ENCODE assay signal across 8 cellular contexts in genomic region chr20:651713-652610, GRCh38. TPM values are rescaled to one million over a fixed set of nuclear protein-coding genes. Genes with fewer than 3 reads are reported as not detected.
DNase-seq lines count a peak whose midpoint lies in the region; ATAC-seq, FAIRE-seq and TF ChIP-seq lines count a peak whose summit lies in the region.

No MANE protein-coding gene starts in this region.

- peaks cover 61% of the 10 kb centered on the region for H3K79me2 ChIP-seq in osteoblast (ENCODE audit: insufficient read depth, low read length)

- no peaks in the 10 kb centered on the region for H3K9me3 ChIP-seq in SK-N-MC (ENCODE audit: low read depth, low read length)
- no peaks in the 10 kb centered on the region for H3K9me3 ChIP-seq in osteoblast (ENCODE audit: low read depth, low read length)

- ATAC-seq in HG03354 (IDR thresholded peaks at IDR 0.05; ENCODE audit: poor library complexity, severe bottlenecking, unreplicated experiment) (no peak), GM21381 (IDR thresholded peaks at IDR 0.05; ENCODE audit: unreplicated experiment) (no peak)

- H3K27me3 ChIP-seq in osteoblast (ENCODE audit: insufficient read depth, low read length), result no peaks in the 10 kb centered on the region

- peak overlapping the region; percentile 91 for H3K4me2 ChIP-seq in osteoblast (ENCODE audit: insufficient read depth, low read length)

- H3K36me3 ChIP-seq in SK-N-MC (ENCODE audit: insufficient read depth, low read length), result peaks cover 13% of the 10 kb centered on the region
- peaks cover 35% of the 10 kb centered on the region for H3K36me3 ChIP-seq in osteoblast (ENCODE audit: insufficient read depth, low read length)

- TF ChIP-seq CTCF in osteoblast (IDR thresholded peaks at IDR 0.05; ENCODE audit: extremely low read depth, low read depth, low read length), result no peak

- no peak for DNase-seq in GM12892 (ENCODE audit: insufficient read length)
- DNase-seq in SK-N-MC (ENCODE audit: low read depth, low spot score), result no peak
- DNase-seq in erythroblast (lab: John Stamatoyannopoulos, UW), result peak; percentile 87 to 88
- DNase-seq in osteoblast (ENCODE audit: insufficient read length, low spot score, missing footprints), result peak; percentile 89
- DNase-seq in NCI-H748 (lab: John Stamatoyannopoulos, UW; ENCODE audit: unreplicated experiment), result no peak
- no peak for DNase-seq in middle frontal gyrus (ENCODE audit: extremely low spot score, low spot score)

- peak overlapping the region; percentile 88 for H2AFZ ChIP-seq in osteoblast (ENCODE audit: low read length)

- no peak overlapping the region for H3K9ac ChIP-seq in SK-N-MC (ENCODE audit: insufficient read length)

- H3K27ac ChIP-seq in SK-N-MC (no peak overlapping the region), osteoblast (ENCODE audit: low read depth, low read length) (peak overlapping the region; percentile 86)

- no peak for TF ChIP-seq POLR2A in GM12892 (IDR thresholded peaks at IDR 0.05; ENCODE audit: low read depth, low read length)
- no peak for TF ChIP-seq POLR2A in erythroblast (IDR thresholded peaks at IDR 0.05; ENCODE audit: low read length)

- H3K4me3 ChIP-seq in SK-N-MC, result peak overlapping the region; percentile 82
- H3K4me3 ChIP-seq in osteoblast (ENCODE audit: insufficient read depth, low read length), result peak overlapping the region; percentile 95

- H4K20me1 ChIP-seq in osteoblast (ENCODE audit: insufficient read depth, low read length), result peaks cover 46% of the 10 kb centered on the region

- H3K4me1 ChIP-seq in osteoblast (ENCODE audit: insufficient read depth, low read length), result peaks cover 18% of the 10 kb centered on the region

- peak; percentile 54 for FAIRE-seq in GM12892 (lab: Jason Lieb, UNC)

RNA-seq across cellular contexts. Expression of gene SRXN1, which starts 1.0 kb away (rescaled TPM):
- polyA plus RNA-seq in GM12892 (2012; ENCODE audit: missing spikeins), result 13.7 TPM
- total RNA-seq in osteoblast, result 60.1 and 65.1 TPM in 2 replicates

RNA-seq across cellular contexts. Expression of gene SCRT2, which starts 23.6 kb away (rescaled TPM):
- polyA plus RNA-seq in GM12892 (2012; ENCODE audit: missing spikeins), result not detected
- total RNA-seq in osteoblast, result not detected in 2 replicates

RNA-seq across cellular contexts. Expression of gene TCF15, which starts 41.9 kb away (rescaled TPM):
- polyA plus RNA-seq in GM12892 (2012; ENCODE audit: missing spikeins), result 0.17 TPM
- not detected in 2 replicates for total RNA-seq in osteoblast

Comparison
In these comparisons a context has a peak if more than half of its experiments do, and no peak if none do; other contexts are left out.
1. DNase-seq: peak in erythroblast (2 of 2) and osteoblast (single experiment); none in GM12892 (single experiment), SK-N-MC (single experiment), NCI-H748 (single experiment) and middle frontal gyrus (single experiment).